Comparison of ENCODE assay signal across 1 cellular context in the genomic region with DNA sequence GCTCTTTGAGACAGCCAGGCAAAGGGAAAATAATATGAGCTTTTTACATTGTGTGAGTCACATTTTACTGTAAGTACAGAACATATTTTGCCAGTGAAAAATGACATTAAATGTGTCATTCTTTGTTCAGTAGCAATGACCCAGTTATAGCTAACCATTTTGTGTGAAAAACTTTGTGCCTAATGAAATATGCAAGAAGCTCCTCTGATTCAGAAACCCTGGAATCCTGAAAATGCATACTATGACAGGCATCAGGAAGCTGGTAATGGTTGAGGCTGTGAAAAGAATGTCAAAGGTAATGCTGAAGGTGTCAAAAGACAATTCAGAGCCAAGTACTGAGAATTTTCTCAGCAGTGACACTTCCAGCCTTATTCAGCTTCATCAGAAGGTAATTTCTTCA.
TF ChIP-seq lines count a peak whose summit lies in the region.

No MANE protein-coding gene starts in this region.

TF ChIP-seq in HepG2, 621 proteins besides CTCF, POLR2A, EP300 and RAD21 (continued from another document):
- TF ChIP-seq, protein P1, sequence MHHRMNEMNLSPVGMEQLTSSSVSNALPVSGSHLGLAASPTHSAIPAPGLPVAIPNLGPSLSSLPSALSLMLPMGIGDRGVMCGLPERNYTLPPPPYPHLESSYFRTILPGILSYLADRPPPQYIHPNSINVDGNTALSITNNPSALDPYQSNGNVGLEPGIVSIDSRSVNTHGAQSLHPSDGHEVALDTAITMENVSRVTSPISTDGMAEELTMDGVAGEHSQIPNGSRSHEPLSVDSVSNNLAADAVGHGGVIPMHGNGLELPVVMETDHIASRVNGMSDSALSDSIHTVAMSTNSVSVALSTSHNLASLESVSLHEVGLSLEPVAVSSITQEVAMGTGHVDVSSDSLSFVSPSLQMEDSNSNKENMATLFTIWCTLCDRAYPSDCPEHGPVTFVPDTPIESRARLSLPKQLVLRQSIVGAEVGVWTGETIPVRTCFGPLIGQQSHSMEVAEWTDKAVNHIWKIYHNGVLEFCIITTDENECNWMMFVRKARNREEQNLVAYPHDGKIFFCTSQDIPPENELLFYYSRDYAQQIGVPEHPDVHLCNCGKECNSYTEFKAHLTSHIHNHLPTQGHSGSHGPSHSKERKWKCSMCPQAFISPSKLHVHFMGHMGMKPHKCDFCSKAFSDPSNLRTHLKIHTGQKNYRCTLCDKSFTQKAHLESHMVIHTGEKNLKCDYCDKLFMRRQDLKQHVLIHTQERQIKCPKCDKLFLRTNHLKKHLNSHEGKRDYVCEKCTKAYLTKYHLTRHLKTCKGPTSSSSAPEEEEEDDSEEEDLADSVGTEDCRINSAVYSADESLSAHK (CRISPR knock-in tag; IDR thresholded peaks at IDR 0.05; ENCODE audit: borderline replicate concordance): no peak
